In the genomic region with DNA sequence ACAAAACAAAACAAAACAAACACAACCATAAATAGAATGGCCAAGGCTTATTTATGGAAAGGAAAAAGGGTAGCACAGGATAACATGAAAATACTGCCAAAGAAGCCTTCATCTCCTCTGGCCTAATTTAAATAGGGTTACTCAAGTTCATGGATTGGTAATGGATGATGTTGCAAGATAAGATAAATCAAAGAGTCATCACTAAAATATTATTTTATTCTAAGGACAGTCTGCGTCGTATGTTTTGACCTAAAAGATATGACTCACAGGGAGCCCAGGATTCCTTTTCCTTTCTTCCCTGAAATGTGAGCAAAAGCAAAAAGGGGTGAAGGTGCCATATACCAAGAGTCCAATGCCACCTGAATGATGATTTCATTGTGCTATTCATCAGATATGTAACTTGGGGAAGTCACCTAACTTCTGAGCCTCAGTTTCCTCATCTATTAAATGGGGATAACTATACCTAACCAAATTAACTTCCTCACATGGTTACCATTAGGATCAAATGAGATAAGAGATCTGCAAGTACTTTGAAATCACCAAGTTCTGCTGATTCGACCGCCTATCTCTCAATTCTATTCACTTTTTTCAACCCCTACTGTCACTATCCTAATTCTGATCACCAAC, we compare ENCODE assay signal across 12 cellular contexts.
DNase-seq lines count a peak whose midpoint lies in the region; ATAC-seq, FAIRE-seq and TF ChIP-seq lines count a peak whose summit lies in the region.
"Had no signal": no experiment of that assay in that cellular context is flagged by ENCODE, and none has a peak within 500 bp of the region (broad histone marks: within the 10 kb centered on the region; RNA-seq: fewer than 3 reads in every experiment).

No MANE protein-coding gene starts in this region.

- H3K4me1 ChIP-seq in A549: peaks cover 80% of the 10 kb centered on the region
- peaks cover 81% of the 10 kb centered on the region for H3K4me1 ChIP-seq in lower lobe of right lung

- no peaks in the 10 kb centered on the region for H3K27me3 Mint-ChIP-seq in nephron (ENCODE audit: low read depth)
- H3K27me3 Mint-ChIP-seq in activated T-cell treated with anti-CD3 and anti-CD28 coated beads, Interleukin-2, amount 50 U/mL, for 24 hours: no peaks in the 10 kb centered on the region

- no peak for TF ChIP-seq CTCF in A549 (IDR thresholded peaks at IDR 0.05)
- TF ChIP-seq CTCF in cardiac fibroblast (IDR thresholded peaks at IDR 0.05; ENCODE audit: low read depth, low read length): no peak
- TF ChIP-seq CTCF in nephron (IDR thresholded peaks at IDR 0.05; ENCODE audit: unreplicated experiment in 3 of 3): no peak
- TF ChIP-seq CTCF in lower lobe of right lung (IDR thresholded peaks at IDR 0.05): no peak

- H3K9me3 Mint-ChIP-seq in nephron: no peaks in the 10 kb centered on the region
- no peaks in the 10 kb centered on the region for H3K9me3 Mint-ChIP-seq in activated T-cell treated with anti-CD3 and anti-CD28 coated beads, Interleukin-2, amount 50 U/mL, for 24 hours
- H3K9me3 Mint-ChIP-seq: activated naive CD4-positive, alpha-beta T cell treated with anti-CD3 and anti-CD28 coated beads for 36 hours had no signal

- no peaks in the 10 kb centered on the region for H3K9me3 ChIP-seq in A549
- H3K9me3 ChIP-seq in lower lobe of right lung: no peaks in the 10 kb centered on the region

- POLR2A ChIA-PET in A549 (lab: Yijun Ruan, JAX): no interaction called here

- H3K36me3 ChIP-seq in lower lobe of right lung: no peaks in the 10 kb centered on the region

- H3K4me1 Mint-ChIP-seq in nephron: peaks cover 50% of the 10 kb centered on the region
- H3K4me1 Mint-ChIP-seq in activated T-cell treated with anti-CD3 and anti-CD28 coated beads, Interleukin-2, amount 50 U/mL, for 24 hours (ENCODE audit: low read depth): peaks cover 27% of the 10 kb centered on the region

- CTCF ChIA-PET in A549 (lab: Yijun Ruan, JAX): interaction anchor here (0.7 kb wide), 1 partner anchor 33 kb away, joined by 3 read pairs; no protein-coding TSS in a partner anchor

- peak in 1 of 2 experiments; percentile 68 for DNase-seq in A549 (ENCODE audit: low read depth in 1 of 2, low spot score in 1 of 2)
- peak; percentile 55 for DNase-seq in HT1080 (ENCODE audit: low read depth)
- peak; percentile 51 to 87 for DNase-seq in cardiac fibroblast (ENCODE audit: low read depth in 2 of 2)
- DNase-seq in activated T-cell treated with anti-CD3 and anti-CD28 coated beads, Interleukin-2, amount 50 U/mL, for 24 hours: no peak
- DNase-seq in lower lobe of right lung: no peak
- DNase-seq in activated naive CD4-positive, alpha-beta T cell (lab: John Stamatoyannopoulos, UW): no peak
- DNase-seq: activated naive CD4-positive, alpha-beta T cell treated with anti-CD3 and anti-CD28 coated beads for 36 hours; hippocampal formation; MV-4-11; NCI-H69 had no signal

- H3K4me2 ChIP-seq in A549: peak overlapping the region; percentile 61

- no peak overlapping the region for H3K4me3 ChIP-seq in A549
- no peak overlapping the region for H3K4me3 ChIP-seq in cardiac fibroblast (replicated peaks in 1 of 2; ENCODE audit: low read depth in 2 of 2, low read length in 2 of 2)
- no peak overlapping the region for H3K4me3 ChIP-seq in lower lobe of right lung

- TF ChIP-seq POLR2A in A549 (IDR thresholded peaks at IDR 0.05; ENCODE audit: low read length): no peak

- ATAC-seq in A549: peak; percentile 54 to 60; a peak in 3 of 6 replicates
- no peak for ATAC-seq in lower lobe of right lung
- ATAC-seq in GM21423 (IDR thresholded peaks at IDR 0.05; ENCODE audit: unreplicated experiment): no peak

- peak in 1 of 2 experiments; percentile 43; a peak in 1 of 5 replicates for TF ChIP-seq RAD21 in A549 (conservative IDR thresholded peaks at IDR 0.05 in 1 of 2, IDR thresholded peaks at IDR 0.05 in 1 of 2)

- H3K36me3 Mint-ChIP-seq in nephron (ENCODE audit: low read depth): no peaks in the 10 kb centered on the region
- peaks cover 54% of the 10 kb centered on the region for H3K36me3 Mint-ChIP-seq in activated T-cell treated with anti-CD3 and anti-CD28 coated beads, Interleukin-2, amount 50 U/mL, for 24 hours (ENCODE audit: low read depth)

- FAIRE-seq in A549 (lab: Jason Lieb, UNC): no peak

- intact Hi-C loops in lower lobe of right lung (cut with DNase I): no loop called here

- WGBS in A549 (ENCODE audit: missing lambda C conversion rate): 50% methylated on average over 4 of the region's 4 CpGs

- no peaks in the 10 kb centered on the region for H3K27me3 ChIP-seq in lower lobe of right lung (ENCODE audit: low read depth)

- H3K27ac ChIP-seq in A549 (peak overlapping the region; percentile 58 to 75), lower lobe of right lung (no peak overlapping the region)

- peak overlapping the region; percentile 8 to 27 (median 8) for H3K27ac Mint-ChIP-seq in nephron
- H3K27ac Mint-ChIP-seq in activated T-cell treated with anti-CD3 and anti-CD28 coated beads, Interleukin-2, amount 50 U/mL, for 24 hours: no peak overlapping the region
- H3K27ac Mint-ChIP-seq: activated naive CD4-positive, alpha-beta T cell treated with anti-CD3 and anti-CD28 coated beads for 36 hours had no signal

- peak; percentile 52 to 57; a peak in 2 of 5 replicates for TF ChIP-seq EP300 in A549 (IDR thresholded peaks at IDR 0.05)

- H3K4me3 Mint-ChIP-seq in nephron: no peak overlapping the region
- H3K4me3 Mint-ChIP-seq in activated T-cell treated with anti-CD3 and anti-CD28 coated beads, Interleukin-2, amount 50 U/mL, for 24 hours: no peak overlapping the region
- H3K4me3 Mint-ChIP-seq: activated naive CD4-positive, alpha-beta T cell treated with anti-CD3 and anti-CD28 coated beads for 36 hours had no signal

TF ChIP-seq in A549, 52 proteins besides CTCF, POLR2A, EP300 and RAD21 (continues in another document):
- TF ChIP-seq KDM5A (IDR thresholded peaks at IDR 0.05): no peak
- TF ChIP-seq ZC3H11A (IDR thresholded peaks at IDR 0.05): no peak
- TF ChIP-seq FOSL2 (IDR thresholded peaks at IDR 0.05): peak; percentile 88
- peak; percentile 91 for TF ChIP-seq FOSL2 (CRISPR knock-in tag; IDR thresholded peaks at IDR 0.05)
- peak; percentile 47 for TF ChIP-seq MAFK (IDR thresholded peaks at IDR 0.05; ENCODE audit: partially characterized antibody)
- no peak for TF ChIP-seq HOXB5 (CRISPR knock-in tag; IDR thresholded peaks at IDR 0.05)
- TF ChIP-seq, protein P1, sequence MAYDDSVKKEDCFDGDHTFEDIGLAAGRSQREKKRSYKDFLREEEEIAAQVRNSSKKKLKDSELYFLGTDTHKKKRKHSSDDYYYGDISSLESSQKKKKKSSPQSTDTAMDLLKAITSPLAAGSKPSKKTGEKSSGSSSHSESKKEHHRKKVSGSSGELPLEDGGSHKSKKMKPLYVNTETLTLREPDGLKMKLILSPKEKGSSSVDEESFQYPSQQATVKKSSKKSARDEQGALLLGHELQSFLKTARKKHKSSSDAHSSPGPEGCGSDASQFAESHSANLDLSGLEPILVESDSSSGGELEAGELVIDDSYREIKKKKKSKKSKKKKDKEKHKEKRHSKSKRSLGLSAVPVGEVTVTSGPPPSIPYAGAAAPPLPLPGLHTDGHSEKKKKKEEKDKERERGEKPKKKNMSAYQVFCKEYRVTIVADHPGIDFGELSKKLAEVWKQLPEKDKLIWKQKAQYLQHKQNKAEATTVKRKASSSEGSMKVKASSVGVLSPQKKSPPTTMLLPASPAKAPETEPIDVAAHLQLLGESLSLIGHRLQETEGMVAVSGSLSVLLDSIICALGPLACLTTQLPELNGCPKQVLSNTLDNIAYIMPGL (CRISPR knock-in tag; IDR thresholded peaks at IDR 0.05; ENCODE audit: borderline replicate concordance): no peak
- no peak for TF ChIP-seq ELK1 (IDR thresholded peaks at IDR 0.05; ENCODE audit: low read depth, low read length)
- peak; percentile 53 to 76; a peak in 2 of 5 replicates for TF ChIP-seq JUN (IDR thresholded peaks at IDR 0.05)
- no peak for TF ChIP-seq CHD2 (IDR thresholded peaks at IDR 0.05; ENCODE audit: low read length, partially characterized antibody)
- no peak for TF ChIP-seq HDAC2 (IDR thresholded peaks at IDR 0.05)
- no peak for TF ChIP-seq HES2 (IDR thresholded peaks at IDR 0.05)
- TF ChIP-seq HEYL (CRISPR knock-in tag; IDR thresholded peaks at IDR 0.05): no peak
- TF ChIP-seq RNF2 (IDR thresholded peaks at IDR 0.05; ENCODE audit: borderline replicate concordance, low read depth): no peak
- no peak for TF ChIP-seq SREBF2 (IDR thresholded peaks at IDR 0.05)
- TF ChIP-seq PBX3 (IDR thresholded peaks at IDR 0.05): no peak
- TF ChIP-seq, protein P2, sequence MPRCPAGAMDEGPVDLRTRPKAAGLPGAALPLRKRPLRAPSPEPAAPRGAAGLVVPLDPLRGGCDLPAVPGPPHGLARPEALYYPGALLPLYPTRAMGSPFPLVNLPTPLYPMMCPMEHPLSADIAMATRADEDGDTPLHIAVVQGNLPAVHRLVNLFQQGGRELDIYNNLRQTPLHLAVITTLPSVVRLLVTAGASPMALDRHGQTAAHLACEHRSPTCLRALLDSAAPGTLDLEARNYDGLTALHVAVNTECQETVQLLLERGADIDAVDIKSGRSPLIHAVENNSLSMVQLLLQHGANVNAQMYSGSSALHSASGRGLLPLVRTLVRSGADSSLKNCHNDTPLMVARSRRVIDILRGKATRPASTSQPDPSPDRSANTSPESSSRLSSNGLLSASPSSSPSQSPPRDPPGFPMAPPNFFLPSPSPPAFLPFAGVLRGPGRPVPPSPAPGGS (IDR thresholded peaks at IDR 0.05): 0 out of 3 replicates have a peak, but pooled peaks have one; percentile 34

Comparison
In these comparisons a context has a peak if more than half of its experiments do, and no peak if none do; other contexts are left out.
1. ATAC-seq: peak in A549 (2 of 2); none in lower lobe of right lung (0 of 2) and GM21423 (single experiment).
2. DNase-seq: peak in HT1080 (single experiment) and cardiac fibroblast (2 of 2); none in activated T-cell treated with anti-CD3 and anti-CD28 coated beads, Interleukin-2, amount 50 U/mL, for 24 hours (single experiment), lower lobe of right lung (single experiment) and activated naive CD4-positive, alpha-beta T cell (0 of 4).